25 cellular contexts compared by ENCODE assay signal in genomic region chr6:132728616-132729015, GRCh38. TPM values are rescaled to one million over a fixed set of nuclear protein-coding genes. Genes with fewer than 3 reads are reported as not detected.
DNase-seq lines count a peak whose midpoint lies in the region; ATAC-seq, FAIRE-seq and TF ChIP-seq lines count a peak whose summit lies in the region.
"Had no signal": no experiment of that assay in that cellular context is flagged by ENCODE, and none has a peak within 500 bp of the region (broad histone marks: within the 10 kb centered on the region; RNA-seq: fewer than 3 reads in every experiment).

No MANE protein-coding gene starts in this region.

- in situ Hi-C loops in mammary epithelial cell (cut with MboI; ENCODE audit: low sequenced_read_pairs in 2 of 2) = no loop called here

- H3K4me3 ChIP-seq in OCI-LY7 (ENCODE audit: low read depth, low read length, poor library complexity, severe bottlenecking) (no peak overlapping the region), mammary epithelial cell (replicated peaks in 1 of 3; ENCODE audit: insufficient read depth in 1 of 3, low read depth in 2 of 3, low read length in 3 of 3) (no peak overlapping the region)
- H3K4me3 ChIP-seq: Peyer's patch had no signal

- DNase-seq in GM12892 (ENCODE audit: insufficient read length) = no peak
- no peak for DNase-seq in OCI-LY7 (ENCODE audit: low spot score)
- DNase-seq in iPS-NIHi7 (ENCODE audit: extremely low spot score) = peak; percentile 18
- no peak for DNase-seq in mammary epithelial cell
- no peak for DNase-seq in left ventricle myocardium superior
- DNase-seq: activated CD8-positive, alpha-beta memory T cell treated with anti-CD3 and anti-CD28 coated beads for 24 hours; activated T-cell treated with anti-CD3 and anti-CD28 coated beads, Interleukin-2, amount 50 U/mL, for 72 hours; kidney; midbrain; NCI-H1105 treated with DMSO at 0.1 percent for 48 hours; NCI-H526; Peyer's patch; SK-N-SH; stimulated activated CD4-positive, alpha-beta T cell treated with anti-CD3 and anti-CD28 coated beads, Interleukin-15, amount 100 ng/mL, for 24 hours; stimulated activated naive CD4-positive, alpha-beta T cell treated with Interleukin-2 at 50 U/mL for 16 hours; T1000; trophoblast cell had no signal

- H2AFZ ChIP-seq in OCI-LY7 (ENCODE audit: low read length) = no peak overlapping the region
- no peak overlapping the region for H2AFZ ChIP-seq in mammary epithelial cell (ENCODE audit: low read depth, low read length)

- WGBS in mammary epithelial cell (ENCODE audit: low coverage, missing lambda C conversion rate) = 93% methylated on average over 4 of the region's 4 CpGs

- H3K9me3 ChIP-seq in OCI-LY7 (ENCODE audit: low read length) (no peaks in the 10 kb centered on the region), mammary epithelial cell (replicated peaks; ENCODE audit: insufficient read depth, low read length) (no peaks in the 10 kb centered on the region)
- H3K9me3 ChIP-seq: Peyer's patch, SK-N-SH had no signal

- H3K79me2 ChIP-seq in OCI-LY7 (ENCODE audit: insufficient read depth, low read depth, low read length) = no peaks in the 10 kb centered on the region
- H3K79me2 ChIP-seq in mammary epithelial cell (ENCODE audit: insufficient read depth, low read length) = no peaks in the 10 kb centered on the region

- H3K36me3 ChIP-seq in OCI-LY7 (ENCODE audit: insufficient read depth, low read length) (no peaks in the 10 kb centered on the region), mammary epithelial cell (ENCODE audit: insufficient read depth, low read length) (no peaks in the 10 kb centered on the region)
- H3K36me3 ChIP-seq: Peyer's patch had no signal

- FAIRE-seq in GM12892 (lab: Jason Lieb, UNC) = peak; percentile 42
- FAIRE-seq: kidney had no signal

- H3K27ac ChIP-seq in C4-2B (no peak overlapping the region), OCI-LY7 (ENCODE audit: low read depth, low read length, poor library complexity, severe bottlenecking) (no peak overlapping the region), mammary epithelial cell (ENCODE audit: insufficient read depth, low read depth, low read length) (no peak overlapping the region)
- H3K27ac ChIP-seq: KMS-11, Peyer's patch had no signal

- ATAC-seq in HG03432 (IDR thresholded peaks at IDR 0.05; ENCODE audit: unreplicated experiment) (no peak), GM18858 (IDR thresholded peaks at IDR 0.05; ENCODE audit: unreplicated experiment) (no peak), left ventricle myocardium superior (no peak)
- ATAC-seq: activated CD4-positive, CD25-positive, alpha-beta regulatory T cell treated with anti-CD3 and anti-CD28 coated beads, Interleukin-2, amount 50 U/mL, for 24 hours; activated naive CD4-positive, alpha-beta T cell treated with anti-CD3 and anti-CD28 coated beads, Interleukin-2, amount 50 U/mL, for 72 hours; activated T-cell treated with anti-CD3 and anti-CD28 coated beads, Interleukin-2, amount 50 U/mL, for 72 hours had no signal

- no peak overlapping the region for H3K9ac ChIP-seq in mammary epithelial cell (ENCODE audit: insufficient read depth, low read length)
- H3K9ac ChIP-seq: KMS-11, SK-N-SH had no signal

- POLR2A ChIA-PET in OCI-LY7 (lab: Charles Lee) = interaction anchor here (0.8 kb wide), 1 partner anchor 12 kb away, joined by 3 read pairs; no protein-coding TSS in a partner anchor

- CTCF ChIA-PET in OCI-LY7 (lab: Charles Lee; ENCODE audit: unreplicated experiment) (interaction anchor here (1.4 kb wide), 1 partner anchor 21 kb away, joined by 3 read pairs; no protein-coding TSS in a partner anchor), mammary epithelial cell (lab: Charles Lee; ENCODE audit: low non-redundant PET) (no interaction called here)

- no TSS peak for BruUV-seq in OCI-LY7 (replicated peaks; lab: Mats Ljungman, UMichigan)
- no TSS peak for BruUV-seq in mammary epithelial cell (replicated peaks; lab: Mats Ljungman, UMichigan)

- H4K20me1 ChIP-seq in OCI-LY7 (ENCODE audit: insufficient read depth, low read length) (no peaks in the 10 kb centered on the region), mammary epithelial cell (ENCODE audit: insufficient read depth, low read length) (no peaks in the 10 kb centered on the region)

- H3K27me3 ChIP-seq in mammary epithelial cell (ENCODE audit: insufficient read depth, low read length) = no peaks in the 10 kb centered on the region
- H3K27me3 ChIP-seq: Peyer's patch had no signal

- intact Hi-C loops in OCI-LY7 (cut with micrococcal nuclease; ENCODE audit: unreplicated experiment) = no loop called here
- intact Hi-C loops in mammary epithelial cell (cut with micrococcal nuclease) = no loop called here
- intact Hi-C loops in left ventricle myocardium superior (cut with micrococcal nuclease) = no loop called here

- TF ChIP-seq CTCF in C4-2B (conservative IDR thresholded peaks at IDR 0.05) = peak; percentile 2; the same call in 1 of the 2 replicates
- 0 out of 2 replicates have a peak, but pooled peaks have one; percentile 32 for TF ChIP-seq CTCF in OCI-LY7 (conservative IDR thresholded peaks at IDR 0.05; ENCODE audit: low read length)
- TF ChIP-seq CTCF in mammary epithelial cell (conservative IDR thresholded peaks at IDR 0.05 in 1 of 2, IDR thresholded peaks at IDR 0.05 in 1 of 2; ENCODE audit: extremely low read depth in 1 of 2, insufficient read depth in 1 of 2, low read depth in 1 of 2, low read length in 2 of 2) = peak in 1 of 2 donors; percentile 10

- TF ChIP-seq POLR2A in GM12892 (IDR thresholded peaks at IDR 0.05; ENCODE audit: low read depth, low read length) = no peak

- H3K4me2 ChIP-seq in OCI-LY7 (ENCODE audit: low read length) = no peak overlapping the region
- no peak overlapping the region for H3K4me2 ChIP-seq in mammary epithelial cell (ENCODE audit: insufficient read depth, low read depth, low read length)
- H3K4me2 ChIP-seq: KMS-11, SK-N-SH had no signal

- H3K9me2 ChIP-seq in OCI-LY7 (ENCODE audit: insufficient read depth, low read length) = no peaks in the 10 kb centered on the region
- H3K9me2 ChIP-seq: SK-N-SH had no signal

- dilution Hi-C loops in mammary epithelial cell (cut with HindIII; ENCODE audit: low sequenced_read_pairs) = no loop called here

- peaks cover 7% of the 10 kb centered on the region for H3K4me1 ChIP-seq in OCI-LY7 (ENCODE audit: insufficient read depth, low read length, poor library complexity, severe bottlenecking)
- no peaks in the 10 kb centered on the region for H3K4me1 ChIP-seq in mammary epithelial cell (ENCODE audit: insufficient read depth, low read length)
- H3K4me1 ChIP-seq: Peyer's patch had no signal

RNA-seq across cellular contexts. Expression of gene VNN1, which starts 14.8 kb away (rescaled TPM):
- not detected for polyA plus RNA-seq in GM12892 (2012; ENCODE audit: missing spikeins)
- total RNA-seq in OCI-LY7 (2014; rRNA removed; shearing (Covaris generic)) = not detected in 2 replicates
- total RNA-seq in OCI-LY7 (2022) (not detected in 2 replicates), mammary epithelial cell (under 1 TPM; under 0.01 to 0.09 TPM), left ventricle myocardium superior (1.9 TPM)
- polyA plus RNA-seq in mammary epithelial cell = 0.17 TPM
- polyA minus RNA-seq in mammary epithelial cell = not detected
- total RNA-seq: activated naive CD4-positive, alpha-beta T cell treated with anti-CD3 and anti-CD28 coated beads, Interleukin-2, amount 50 U/mL, for 72 hours; activated T-cell treated with anti-CD3 and anti-CD28 coated beads, Interleukin-2, amount 50 U/mL, for 72 hours; chondrocyte had no signal
- polyA plus RNA-seq: SK-N-SH had no signal

RNA-seq across cellular contexts. Expression of gene VNN2, which starts 29.1 kb away (rescaled TPM):
- polyA plus RNA-seq in GM12892 (2012; ENCODE audit: missing spikeins) = 20.7 TPM
- 22.7 and 25.5 TPM in 2 replicates for total RNA-seq in OCI-LY7 (2014; rRNA removed; shearing (Covaris generic))
- total RNA-seq in OCI-LY7 (2022) (28.9 and 31.4 TPM in 2 replicates), mammary epithelial cell (not detected), left ventricle myocardium superior (1.9 TPM)
- polyA plus RNA-seq in mammary epithelial cell = not detected
- polyA minus RNA-seq in mammary epithelial cell = not detected
- total RNA-seq: chondrocyte had no signal
- polyA plus RNA-seq: AG04450, SK-N-SH had no signal
